25 cellular contexts compared by ENCODE assay signal in the genomic region with DNA sequence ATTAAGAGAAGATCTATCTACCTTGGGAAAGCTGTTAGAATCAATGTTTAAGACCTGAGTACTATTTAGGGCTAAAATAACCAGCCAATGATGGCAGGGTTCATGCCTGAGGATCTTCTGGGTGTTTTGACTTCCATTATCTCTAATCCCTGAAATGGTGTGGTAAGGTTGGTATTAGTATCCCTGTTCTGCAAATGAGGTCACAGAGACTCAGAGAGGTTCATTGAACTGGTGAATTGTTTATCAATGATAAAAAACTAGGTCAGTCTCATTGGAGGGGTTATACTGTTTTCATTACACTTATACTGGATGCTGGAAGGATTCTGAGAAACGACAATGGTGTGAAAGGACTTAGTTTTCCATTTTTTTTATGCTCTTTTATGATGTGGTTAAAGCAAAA.
DNase-seq lines count a peak whose midpoint lies in the region; ATAC-seq, FAIRE-seq and TF ChIP-seq lines count a peak whose summit lies in the region.
"Had no signal": no experiment of that assay in that cellular context is flagged by ENCODE, and none has a peak within 500 bp of the region (broad histone marks: within the 10 kb centered on the region; RNA-seq: fewer than 3 reads in every experiment).

No MANE protein-coding gene starts in this region.

- POLR2A ChIA-PET in HepG2 (lab: Yijun Ruan, JAX) (no interaction called here), HEK293 (lab: Yijun Ruan, JAX) (no interaction called here)

- 20% methylated on average over 1 of the region's 1 CpG for WGBS in liver
- 5% methylated on average over 1 of the region's 1 CpG for WGBS in HepG2 (ENCODE audit: low lambda C conversion rate)
- 11% methylated on average over 1 of the region's 1 CpG for WGBS in right lobe of liver (ENCODE audit: insufficient coverage, low coverage, low lambda C conversion rate, missing lambda C conversion rate)

- H3K4me1 ChIP-seq in liver (ENCODE audit: control insufficient read depth in 4 of 4, insufficient read depth in 4 of 4, low read length in 3 of 4) (peaks cover 1 to 52% (median 35%) of the 10 kb centered on the region in 4 donors), HepG2 (ENCODE audit: insufficient read depth, low read length) (peaks cover 17% of the 10 kb centered on the region), HEK293 (ENCODE audit: control insufficient read depth, insufficient read depth, low read length) (no peaks in the 10 kb centered on the region), right lobe of liver (peaks cover 0 to 49% (median 8%) of the 10 kb centered on the region in 4 donors)
- H3K4me1 ChIP-seq: BE2C, BLaER1 had no signal

- H3K9ac ChIP-seq in liver (ENCODE audit: low read depth in 1 of 2, low read length in 2 of 2) (no peak overlapping the region), HepG2 (ENCODE audit: insufficient read depth, low read depth, low read length) (no peak overlapping the region)
- H3K9ac ChIP-seq: BLaER1 had no signal

- no peak for TF ChIP-seq POLR2A in HepG2 (IDR thresholded peaks at IDR 0.05; ENCODE audit: insufficient read depth in 1 of 2, low read depth in 2 of 2, low read length in 2 of 2)
- TF ChIP-seq POLR2A in right lobe of liver (IDR thresholded peaks at IDR 0.05) = no peak

- FAIRE-seq in HepG2 (lab: Jason Lieb, UNC) = no peak
- FAIRE-seq: A549, GM12878, GM12892, GM18507 had no signal

- TF ChIP-seq RAD21 in liver (IDR thresholded peaks at IDR 0.05) (peak; percentile 28 to 38), HepG2 (CRISPR knock-in tag; IDR thresholded peaks at IDR 0.05) (no peak)

- TF ChIP-seq EP300 in HepG2 (IDR thresholded peaks at IDR 0.05; ENCODE audit: low read depth in 2 of 2, low read length in 2 of 2) = no peak
- TF ChIP-seq EP300 in HepG2 (CRISPR knock-in tag; IDR thresholded peaks at IDR 0.05; ENCODE audit: borderline replicate concordance) = no peak

- no peaks in the 10 kb centered on the region for H3K79me2 ChIP-seq in HepG2 (ENCODE audit: insufficient read depth, low read length)

- H3K36me3 ChIP-seq in liver (ENCODE audit: control insufficient read depth in 4 of 4, insufficient read depth in 3 of 4, low read depth in 1 of 4, low read length in 3 of 4) (no peaks in the 10 kb centered on the region), HepG2 (replicated peaks in 1 of 2; ENCODE audit: control insufficient read depth in 1 of 2, insufficient read depth in 2 of 2, low read length in 2 of 2) (no peaks in the 10 kb centered on the region), HEK293 (ENCODE audit: control insufficient read depth in 2 of 2, insufficient read depth in 1 of 2, low read length in 2 of 2) (no peaks in the 10 kb centered on the region), right lobe of liver (no peaks in the 10 kb centered on the region)
- H3K36me3 ChIP-seq: BE2C, BLaER1 had no signal

- CTCF ChIA-PET in HepG2 (lab: Yijun Ruan, JAX; ENCODE audit: low intra/inter-chr PET ratio, low total read pairs) = no interaction called here
- CTCF ChIA-PET in HEK293 (lab: Yijun Ruan, JAX) = no interaction called here

- in situ Hi-C loops in HepG2 (cut with HindIII; ENCODE audit: extremely low pct_ligation_motif_present, low pct_unique_long_range_greater_than_20kb) = no loop called here

- H3K9me3 ChIP-seq in liver (ENCODE audit: control insufficient read depth in 4 of 4, low read length in 3 of 4) = peaks cover 0 to 1% (median 0%) of the 10 kb centered on the region in 4 donors
- no peaks in the 10 kb centered on the region for H3K9me3 ChIP-seq in HepG2 (ENCODE audit: low read length)
- H3K9me3 ChIP-seq in HEK293 (ENCODE audit: control insufficient read depth, insufficient read depth, low read depth, low read length) = no peaks in the 10 kb centered on the region
- H3K9me3 ChIP-seq in right lobe of liver = no peaks in the 10 kb centered on the region
- H3K9me3 ChIP-seq: A549, BE2C, BLaER1 had no signal

- no peak for DNase-seq in HepG2 (ENCODE audit: low spot score)
- DNase-seq in right lobe of liver = no peak
- DNase-seq in globus pallidus (ENCODE audit: low spot score) = no peak
- DNase-seq in kidney tubule cell (ENCODE audit: low spot score) = no peak
- DNase-seq: BE2C; C1 segment of cervical spinal cord; CD4-positive, alpha-beta memory T cell; CD4-positive, CD25-positive, alpha-beta regulatory T cell; CD8-positive, alpha-beta memory T cell; COR-L47; DMS 273 treated with DMSO at 0.1 percent for 48 hours; DMS153; DMS53; DMS79; DND-41; EL; GDM1 had no signal

- H3K4me3 ChIP-seq in liver (ENCODE audit: low read depth in 1 of 3, low read length in 3 of 3) (no peak overlapping the region), HepG2 (replicated peaks in 1 of 3; ENCODE audit: insufficient read depth in 1 of 3, low read depth in 2 of 3, low read length in 3 of 3) (no peak overlapping the region), HEK293 (ENCODE audit: low read depth, low read length) (no peak overlapping the region), right lobe of liver (no peak overlapping the region)
- H3K4me3 ChIP-seq: A549, BLaER1, GM12878 had no signal

- H4K20me1 ChIP-seq in HepG2 (ENCODE audit: insufficient read depth, low read length) = no peaks in the 10 kb centered on the region
- H4K20me1 ChIP-seq: BLaER1 had no signal

- no TSS peak for BruUV-seq in HepG2 (replicated peaks; lab: Mats Ljungman, UMichigan)

- H3K27ac ChIP-seq in liver (ENCODE audit: low read depth in 1 of 2, low read length in 2 of 2) (peak overlapping the region; percentile 63 to 74), HepG2 (ENCODE audit: extremely low read length, insufficient read depth, low read length) (no peak overlapping the region), HEK293 (ENCODE audit: extremely low read depth, low read depth, low read length) (no peak overlapping the region), right lobe of liver (peak overlapping the region; percentile 28 to 58 (median 54))
- H3K27ac ChIP-seq: 22Rv1, A549, BLaER1 had no signal

- no peak overlapping the region for H2AFZ ChIP-seq in HepG2 (ENCODE audit: low read length)

- intact Hi-C loops in HepG2 (cut with micrococcal nuclease; ENCODE audit: unreplicated experiment) (no loop called here), right lobe of liver (cut with DNase I) (no loop called here)

- TF ChIP-seq CTCF in liver (IDR thresholded peaks at IDR 0.05; ENCODE audit: low read depth, low read length, missing input control) (no peak), HepG2 (CRISPR knock-in tag; IDR thresholded peaks at IDR 0.05) (no peak), HEK293 (tag by site-specific recombination; IDR thresholded peaks at IDR 0.05) (no peak), right lobe of liver (IDR thresholded peaks at IDR 0.05) (no peak)

- no peaks in the 10 kb centered on the region for H3K27me3 ChIP-seq in liver (ENCODE audit: control insufficient read depth in 4 of 4, insufficient read depth in 4 of 4, low read length in 3 of 4)
- no peaks in the 10 kb centered on the region for H3K27me3 ChIP-seq in HepG2 (ENCODE audit: control insufficient read depth in 1 of 2, insufficient read depth in 2 of 2, low read length in 2 of 2)
- no peaks in the 10 kb centered on the region for H3K27me3 ChIP-seq in right lobe of liver
- H3K27me3 ChIP-seq: BLaER1 had no signal

- no peak overlapping the region for H3K4me2 ChIP-seq in HepG2 (ENCODE audit: low read depth, low read length)
- H3K4me2 ChIP-seq: A549, BLaER1 had no signal

- ATAC-seq in HepG2 (no peak), right lobe of liver (peak; percentile 77 to 85 (median 84))
- ATAC-seq: A549, GM12878 had no signal

TF ChIP-seq in liver, 16 proteins besides CTCF, POLR2A, EP300 and RAD21 (continues in another document):
- no peak for TF ChIP-seq FOXA2 (IDR thresholded peaks at IDR 0.05)
- TF ChIP-seq NR2F2 (IDR thresholded peaks at IDR 0.05) = no peak
- TF ChIP-seq TAF1 (conservative IDR thresholded peaks at IDR 0.05) = no peak
- no peak for TF ChIP-seq HNF4G (IDR thresholded peaks at IDR 0.05)
- no peak for TF ChIP-seq GABPA (IDR thresholded peaks at IDR 0.05 in 1 of 2, conservative IDR thresholded peaks at IDR 0.05 in 1 of 2)
- peak; percentile 46 to 52 for TF ChIP-seq JUND (IDR thresholded peaks at IDR 0.05)

TF ChIP-seq in HepG2, 621 proteins besides CTCF, POLR2A, EP300 and RAD21 (continues in another document):
- TF ChIP-seq, protein P1, sequence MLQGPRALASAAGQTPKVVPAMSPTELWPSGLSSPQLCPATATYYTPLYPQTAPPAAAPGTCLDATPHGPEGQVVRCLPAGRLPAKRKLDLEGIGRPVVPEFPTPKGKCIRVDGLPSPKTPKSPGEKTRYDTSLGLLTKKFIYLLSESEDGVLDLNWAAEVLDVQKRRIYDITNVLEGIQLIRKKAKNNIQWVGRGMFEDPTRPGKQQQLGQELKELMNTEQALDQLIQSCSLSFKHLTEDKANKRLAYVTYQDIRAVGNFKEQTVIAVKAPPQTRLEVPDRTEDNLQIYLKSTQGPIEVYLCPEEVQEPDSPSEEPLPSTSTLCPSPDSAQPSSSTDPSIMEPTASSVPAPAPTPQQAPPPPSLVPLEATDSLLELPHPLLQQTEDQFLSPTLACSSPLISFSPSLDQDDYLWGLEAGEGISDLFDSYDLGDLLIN (CRISPR knock-in tag; IDR thresholded peaks at IDR 0.05; ENCODE audit: borderline replicate concordance) = no peak
- TF ChIP-seq ZNF101 (CRISPR knock-in tag; IDR thresholded peaks at IDR 0.05; ENCODE audit: borderline replicate concordance, low read depth) = no peak

TF ChIP-seq in HEK293, 187 proteins besides CTCF, POLR2A, EP300 and RAD21:
- no peak for TF ChIP-seq KLF16 (tag by site-specific recombination; IDR thresholded peaks at IDR 0.05)
- TF ChIP-seq, protein P2, sequence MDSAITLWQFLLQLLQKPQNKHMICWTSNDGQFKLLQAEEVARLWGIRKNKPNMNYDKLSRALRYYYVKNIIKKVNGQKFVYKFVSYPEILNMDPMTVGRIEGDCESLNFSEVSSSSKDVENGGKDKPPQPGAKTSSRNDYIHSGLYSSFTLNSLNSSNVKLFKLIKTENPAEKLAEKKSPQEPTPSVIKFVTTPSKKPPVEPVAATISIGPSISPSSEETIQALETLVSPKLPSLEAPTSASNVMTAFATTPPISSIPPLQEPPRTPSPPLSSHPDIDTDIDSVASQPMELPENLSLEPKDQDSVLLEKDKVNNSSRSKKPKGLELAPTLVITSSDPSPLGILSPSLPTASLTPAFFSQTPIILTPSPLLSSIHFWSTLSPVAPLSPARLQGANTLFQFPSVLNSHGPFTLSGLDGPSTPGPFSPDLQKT (IDR thresholded peaks at IDR 0.05; ENCODE audit: borderline replicate concordance, low read depth, low read length) = 0 out of 2 replicates have a peak, but pooled peaks have one; percentile 32

Comparison
In these comparisons a context has a peak if more than half of its experiments do, and no peak if none do; other contexts are left out.
1. H3K27ac ChIP-seq: peak in liver (2 of 2) and right lobe of liver (3 of 3); none in HepG2 (single experiment) and HEK293 (single experiment).